Comparison of ENCODE assay signal across 1 cellular context in the genomic region with DNA sequence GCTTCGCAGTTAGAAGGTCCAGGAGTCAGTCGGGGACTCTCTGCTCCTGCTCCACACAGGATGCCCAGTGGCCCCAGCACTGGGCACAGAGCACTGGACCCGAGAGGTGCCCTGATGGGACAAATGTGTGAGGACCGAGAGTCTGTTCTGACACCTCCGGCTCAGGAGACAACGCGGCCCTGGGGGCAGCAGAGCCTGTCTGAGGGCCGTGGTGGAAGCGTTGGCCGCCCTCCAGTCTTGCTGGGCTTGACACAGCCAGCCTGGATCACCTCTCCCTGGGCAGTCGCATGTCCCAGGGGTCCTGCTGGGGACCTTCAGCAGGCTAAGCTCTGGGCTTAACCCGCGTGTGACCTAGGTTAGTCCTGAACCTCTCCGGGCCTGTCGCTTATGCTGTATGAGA.
TF ChIP-seq lines count a peak whose summit lies in the region.

No MANE protein-coding gene starts in this region.

TF ChIP-seq in GM12878, 131 proteins besides CTCF, POLR2A, EP300 and RAD21:
- TF ChIP-seq RUNX3 (IDR thresholded peaks at IDR 0.05; ENCODE audit: low read length) (no peak), TCF3 (IDR thresholded peaks at IDR 0.05; ENCODE audit: borderline replicate concordance, insufficient read depth, low read depth, low read length) (no peak), KDM1A (IDR thresholded peaks at IDR 0.05; ENCODE audit: borderline replicate concordance) (no peak), SREBF2 (IDR thresholded peaks at IDR 0.05; ENCODE audit: low read length) (no peak), MYC (IDR thresholded peaks at IDR 0.05; ENCODE audit: insufficient read depth, insufficient read length, insufficient replicate concordance, low read length, severe bottlenecking) (no peak), STAT1 (conservative IDR thresholded peaks at IDR 0.05) (no peak), ZNF622 (IDR thresholded peaks at IDR 0.05) (no peak), PML (IDR thresholded peaks at IDR 0.05; ENCODE audit: low read length) (no peak), TARDBP (IDR thresholded peaks at IDR 0.05; ENCODE audit: borderline replicate concordance) (no peak), ZNF207 (IDR thresholded peaks at IDR 0.05; ENCODE audit: borderline replicate concordance) (no peak), NR2C2 (IDR thresholded peaks at IDR 0.05; ENCODE audit: borderline replicate concordance, control insufficient read depth, insufficient read length, low read depth) (no peak), FOS (IDR thresholded peaks at IDR 0.05; ENCODE audit: borderline replicate concordance, extremely low read depth, insufficient read length) (no peak), TCF7 (IDR thresholded peaks at IDR 0.05; ENCODE audit: borderline replicate concordance) (no peak), SIX5 (IDR thresholded peaks at IDR 0.05; ENCODE audit: low read depth, low read length, severe bottlenecking) (no peak)
- TF ChIP-seq, protein P1, sequence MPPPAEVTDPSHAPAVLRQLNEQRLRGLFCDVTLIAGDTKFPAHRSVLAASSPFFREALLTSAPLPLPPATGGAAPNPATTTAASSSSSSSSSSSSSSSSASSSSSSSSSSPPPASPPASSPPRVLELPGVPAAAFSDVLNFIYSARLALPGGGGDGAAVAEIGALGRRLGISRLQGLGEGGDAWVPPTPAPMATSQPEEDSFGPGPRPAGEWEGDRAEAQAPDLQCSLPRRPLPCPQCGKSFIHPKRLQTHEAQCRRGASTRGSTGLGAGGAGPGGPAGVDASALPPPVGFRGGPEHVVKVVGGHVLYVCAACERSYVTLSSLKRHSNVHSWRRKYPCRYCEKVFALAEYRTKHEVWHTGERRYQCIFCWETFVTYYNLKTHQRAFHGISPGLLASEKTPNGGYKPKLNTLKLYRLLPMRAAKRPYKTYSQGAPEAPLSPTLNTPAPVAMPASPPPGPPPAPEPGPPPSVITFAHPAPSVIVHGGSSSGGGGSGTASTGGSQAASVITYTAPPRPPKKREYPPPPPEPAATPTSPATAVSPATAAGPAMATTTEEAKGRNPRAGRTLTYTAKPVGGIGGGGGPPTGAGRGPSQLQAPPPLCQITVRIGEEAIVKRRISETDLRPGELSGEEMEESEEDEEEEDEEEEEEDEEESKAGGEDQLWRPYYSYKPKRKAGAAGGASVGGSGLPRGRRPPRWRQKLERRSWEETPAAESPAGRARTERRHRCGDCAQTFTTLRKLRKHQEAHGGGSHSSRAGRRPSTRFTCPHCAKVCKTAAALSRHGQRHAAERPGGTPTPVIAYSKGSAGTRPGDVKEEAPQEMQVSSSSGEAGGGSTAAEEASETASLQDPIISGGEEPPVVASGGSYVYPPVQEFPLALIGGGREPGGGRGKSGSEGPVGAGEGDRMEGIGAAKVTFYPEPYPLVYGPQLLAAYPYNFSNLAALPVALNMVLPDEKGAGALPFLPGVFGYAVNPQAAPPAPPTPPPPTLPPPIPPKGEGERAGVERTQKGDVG (CRISPR knock-in tag; IDR thresholded peaks at IDR 0.05): no peak
- TF ChIP-seq, protein P2, sequence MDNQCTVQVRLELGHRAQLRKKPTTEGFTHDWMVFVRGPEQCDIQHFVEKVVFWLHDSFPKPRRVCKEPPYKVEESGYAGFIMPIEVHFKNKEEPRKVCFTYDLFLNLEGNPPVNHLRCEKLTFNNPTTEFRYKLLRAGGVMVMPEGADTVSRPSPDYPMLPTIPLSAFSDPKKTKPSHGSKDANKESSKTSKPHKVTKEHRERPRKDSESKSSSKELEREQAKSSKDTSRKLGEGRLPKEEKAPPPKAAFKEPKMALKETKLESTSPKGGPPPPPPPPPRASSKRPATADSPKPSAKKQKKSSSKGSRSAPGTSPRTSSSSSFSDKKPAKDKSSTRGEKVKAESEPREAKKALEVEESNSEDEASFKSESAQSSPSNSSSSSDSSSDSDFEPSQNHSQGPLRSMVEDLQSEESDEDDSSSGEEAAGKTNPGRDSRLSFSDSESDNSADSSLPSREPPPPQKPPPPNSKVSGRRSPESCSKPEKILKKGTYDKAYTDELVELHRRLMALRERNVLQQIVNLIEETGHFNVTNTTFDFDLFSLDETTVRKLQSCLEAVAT (IDR thresholded peaks at IDR 0.05): no peak
- TF ChIP-seq, protein P3, sequence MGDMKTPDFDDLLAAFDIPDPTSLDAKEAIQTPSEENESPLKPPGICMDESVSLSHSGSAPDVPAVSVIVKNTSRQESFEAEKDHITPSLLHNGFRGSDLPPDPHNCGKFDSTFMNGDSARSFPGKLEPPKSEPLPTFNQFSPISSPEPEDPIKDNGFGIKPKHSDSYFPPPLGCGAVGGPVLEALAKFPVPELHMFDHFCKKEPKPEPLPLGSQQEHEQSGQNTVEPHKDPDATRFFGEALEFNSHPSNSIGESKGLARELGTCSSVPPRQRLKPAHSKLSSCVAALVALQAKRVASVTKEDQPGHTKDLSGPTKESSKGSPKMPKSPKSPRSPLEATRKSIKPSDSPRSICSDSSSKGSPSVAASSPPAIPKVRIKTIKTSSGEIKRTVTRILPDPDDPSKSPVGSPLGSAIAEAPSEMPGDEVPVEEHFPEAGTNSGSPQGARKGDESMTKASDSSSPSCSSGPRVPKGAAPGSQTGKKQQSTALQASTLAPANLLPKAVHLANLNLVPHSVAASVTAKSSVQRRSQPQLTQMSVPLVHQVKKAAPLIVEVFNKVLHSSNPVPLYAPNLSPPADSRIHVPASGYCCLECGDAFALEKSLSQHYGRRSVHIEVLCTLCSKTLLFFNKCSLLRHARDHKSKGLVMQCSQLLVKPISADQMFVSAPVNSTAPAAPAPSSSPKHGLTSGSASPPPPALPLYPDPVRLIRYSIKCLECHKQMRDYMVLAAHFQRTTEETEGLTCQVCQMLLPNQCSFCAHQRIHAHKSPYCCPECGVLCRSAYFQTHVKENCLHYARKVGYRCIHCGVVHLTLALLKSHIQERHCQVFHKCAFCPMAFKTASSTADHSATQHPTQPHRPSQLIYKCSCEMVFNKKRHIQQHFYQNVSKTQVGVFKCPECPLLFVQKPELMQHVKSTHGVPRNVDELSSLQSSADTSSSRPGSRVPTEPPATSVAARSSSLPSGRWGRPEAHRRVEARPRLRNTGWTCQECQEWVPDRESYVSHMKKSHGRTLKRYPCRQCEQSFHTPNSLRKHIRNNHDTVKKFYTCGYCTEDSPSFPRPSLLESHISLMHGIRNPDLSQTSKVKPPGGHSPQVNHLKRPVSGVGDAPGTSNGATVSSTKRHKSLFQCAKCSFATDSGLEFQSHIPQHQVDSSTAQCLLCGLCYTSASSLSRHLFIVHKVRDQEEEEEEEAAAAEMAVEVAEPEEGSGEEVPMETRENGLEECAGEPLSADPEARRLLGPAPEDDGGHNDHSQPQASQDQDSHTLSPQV (IDR thresholded peaks at IDR 0.05): no peak
- TF ChIP-seq, protein P4, sequence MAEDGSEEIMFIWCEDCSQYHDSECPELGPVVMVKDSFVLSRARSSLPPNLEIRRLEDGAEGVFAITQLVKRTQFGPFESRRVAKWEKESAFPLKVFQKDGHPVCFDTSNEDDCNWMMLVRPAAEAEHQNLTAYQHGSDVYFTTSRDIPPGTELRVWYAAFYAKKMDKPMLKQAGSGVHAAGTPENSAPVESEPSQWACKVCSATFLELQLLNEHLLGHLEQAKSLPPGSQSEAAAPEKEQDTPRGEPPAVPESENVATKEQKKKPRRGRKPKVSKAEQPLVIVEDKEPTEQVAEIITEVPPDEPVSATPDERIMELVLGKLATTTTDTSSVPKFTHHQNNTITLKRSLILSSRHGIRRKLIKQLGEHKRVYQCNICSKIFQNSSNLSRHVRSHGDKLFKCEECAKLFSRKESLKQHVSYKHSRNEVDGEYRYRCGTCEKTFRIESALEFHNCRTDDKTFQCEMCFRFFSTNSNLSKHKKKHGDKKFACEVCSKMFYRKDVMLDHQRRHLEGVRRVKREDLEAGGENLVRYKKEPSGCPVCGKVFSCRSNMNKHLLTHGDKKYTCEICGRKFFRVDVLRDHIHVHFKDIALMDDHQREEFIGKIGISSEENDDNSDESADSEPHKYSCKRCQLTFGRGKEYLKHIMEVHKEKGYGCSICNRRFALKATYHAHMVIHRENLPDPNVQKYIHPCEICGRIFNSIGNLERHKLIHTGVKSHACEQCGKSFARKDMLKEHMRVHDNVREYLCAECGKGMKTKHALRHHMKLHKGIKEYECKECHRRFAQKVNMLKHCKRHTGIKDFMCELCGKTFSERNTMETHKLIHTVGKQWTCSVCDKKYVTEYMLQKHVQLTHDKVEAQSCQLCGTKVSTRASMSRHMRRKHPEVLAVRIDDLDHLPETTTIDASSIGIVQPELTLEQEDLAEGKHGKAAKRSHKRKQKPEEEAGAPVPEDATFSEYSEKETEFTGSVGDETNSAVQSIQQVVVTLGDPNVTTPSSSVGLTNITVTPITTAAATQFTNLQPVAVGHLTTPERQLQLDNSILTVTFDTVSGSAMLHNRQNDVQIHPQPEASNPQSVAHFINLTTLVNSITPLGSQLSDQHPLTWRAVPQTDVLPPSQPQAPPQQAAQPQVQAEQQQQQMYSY (CRISPR knock-in tag; IDR thresholded peaks at IDR 0.05): no peak
